1 cellular context compared by ENCODE assay signal in the genomic region with DNA sequence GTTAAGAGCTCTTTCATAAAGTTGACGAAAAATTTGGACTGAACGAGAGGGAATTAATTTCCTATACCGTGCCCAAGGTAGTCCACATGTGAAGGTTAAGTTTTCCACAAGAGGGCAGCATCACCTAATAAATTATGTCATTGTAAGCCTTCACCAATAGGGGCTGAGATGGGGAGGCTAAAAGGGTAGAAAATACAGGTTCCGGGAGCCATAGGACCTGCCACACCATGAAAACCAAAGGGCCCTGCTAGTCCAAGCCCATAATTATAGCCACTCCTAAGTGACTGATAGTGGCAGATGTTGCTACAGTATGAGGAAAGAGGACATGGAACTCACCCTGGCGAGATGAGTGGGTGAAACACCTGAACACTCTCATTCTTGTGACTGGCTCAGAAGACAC.
TF ChIP-seq lines count a peak whose summit lies in the region.

No MANE protein-coding gene starts in this region.

TF ChIP-seq in HEK293, 187 proteins besides CTCF, POLR2A, EP300 and RAD21 (continued from another document):
- TF ChIP-seq ZNF121 (tag by site-specific recombination; IDR thresholded peaks at IDR 0.05) (no peak), ZNF701 (tag by site-specific recombination; IDR thresholded peaks at IDR 0.05) (no peak), ZFP69B (tag by site-specific recombination; IDR thresholded peaks at IDR 0.05) (no peak), KLF1 (tag by site-specific recombination; IDR thresholded peaks at IDR 0.05) (no peak), ZNF654 (tag by site-specific recombination; IDR thresholded peaks at IDR 0.05; ENCODE audit: low read depth) (peak; percentile 60), ZNF610 (tag by site-specific recombination; IDR thresholded peaks at IDR 0.05; ENCODE audit: borderline replicate concordance) (no peak)
- TF ChIP-seq, protein P1, sequence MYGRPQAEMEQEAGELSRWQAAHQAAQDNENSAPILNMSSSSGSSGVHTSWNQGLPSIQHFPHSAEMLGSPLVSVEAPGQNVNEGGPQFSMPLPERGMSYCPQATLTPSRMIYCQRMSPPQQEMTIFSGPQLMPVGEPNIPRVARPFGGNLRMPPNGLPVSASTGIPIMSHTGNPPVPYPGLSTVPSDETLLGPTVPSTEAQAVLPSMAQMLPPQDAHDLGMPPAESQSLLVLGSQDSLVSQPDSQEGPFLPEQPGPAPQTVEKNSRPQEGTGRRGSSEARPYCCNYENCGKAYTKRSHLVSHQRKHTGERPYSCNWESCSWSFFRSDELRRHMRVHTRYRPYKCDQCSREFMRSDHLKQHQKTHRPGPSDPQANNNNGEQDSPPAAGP (tag by site-specific recombination; IDR thresholded peaks at IDR 0.05), result no peak
TF ChIP-seq in HEK293: peak in this region for 4.
